ENCODE assay signal across 9 cellular contexts in genomic region chr2:16625759-16626158, GRCh38. TPM values are rescaled to one million over a fixed set of nuclear protein-coding genes. Genes with fewer than 3 reads are reported as not detected.
A peak's percentile ranks its signal among the peaks of the same experiment; 100 is the strongest.
DNase-seq lines count a peak whose midpoint lies in the region; ATAC-seq and TF ChIP-seq lines count a peak whose summit lies in the region.
"Had no signal": no experiment of that assay in that cellular context is flagged by ENCODE, and none has a peak within 500 bp of the region (broad histone marks: within the 10 kb centered on the region; RNA-seq: fewer than 3 reads in every experiment).

No MANE protein-coding gene starts in this region.

- no peak for TF ChIP-seq POLR2A in prostate gland (IDR thresholded peaks at IDR 0.05)

- no peak overlapping the region for H3K4me3 Mint-ChIP-seq in activated naive CD8-positive, alpha-beta T cell treated with anti-CD3 and anti-CD28 coated beads, Interleukin-2, amount 50 U/mL, for 24 hours

- peak overlapping the region; percentile 57 for H3K4me3 ChIP-seq in SK-N-MC
- H3K4me3 ChIP-seq in prostate gland, result no peak overlapping the region

- TF ChIP-seq CTCF in prostate gland (IDR thresholded peaks at IDR 0.05), result no peak

- H3K4me1 Mint-ChIP-seq in activated naive CD8-positive, alpha-beta T cell treated with anti-CD3 and anti-CD28 coated beads, Interleukin-2, amount 50 U/mL, for 24 hours, result peaks cover 58% of the 10 kb centered on the region

- WGBS in prostate gland, result 95% methylated on average over 2 of the region's 2 CpGs

- intact Hi-C loops in prostate gland (cut with DNase I), result no loop called here

- H3K27me3 ChIP-seq in prostate gland (replicated peaks; ENCODE audit: insufficient read depth), result no peaks in the 10 kb centered on the region

- H3K36me3 ChIP-seq in SK-N-MC (ENCODE audit: insufficient read depth, low read length), result peaks cover 29% of the 10 kb centered on the region
- no peaks in the 10 kb centered on the region for H3K36me3 ChIP-seq in prostate gland

- no peaks in the 10 kb centered on the region for H3K4me1 ChIP-seq in prostate gland (replicated peaks)

- H3K27ac ChIP-seq in SK-N-MC (peak overlapping the region; percentile 90), prostate gland (peak overlapping the region in 1 of 2 donors; percentile 17)

- H3K9ac ChIP-seq in SK-N-MC (ENCODE audit: insufficient read length), result no peak overlapping the region

- DNase-seq in SK-N-MC (ENCODE audit: low read depth, low spot score) (no peak), renal cortical epithelial cell (ENCODE audit: low read depth) (peak; percentile 83), prostate gland (ENCODE audit: low spot score) (no peak)
- DNase-seq in activated naive CD8-positive, alpha-beta T cell treated with anti-CD3 and anti-CD28 coated beads, Interleukin-2, amount 50 U/mL, for 24 hours, result no peak
- DNase-seq in stimulated activated naive CD4-positive, alpha-beta T cell (lab: John Stamatoyannopoulos, UW), result no peak
- no peak for DNase-seq in activated CD4-positive, alpha-beta T cell treated with anti-CD3 and anti-CD28 coated beads, Interleukin-2, amount 50 U/mL, for 1 hour
- DNase-seq: activated gamma-delta T cell treated with Interleukin-2 at 50 U/mL for 16 hours had no signal

- no peaks in the 10 kb centered on the region for H3K9me3 Mint-ChIP-seq in activated naive CD8-positive, alpha-beta T cell treated with anti-CD3 and anti-CD28 coated beads, Interleukin-2, amount 50 U/mL, for 24 hours

- H3K36me3 Mint-ChIP-seq in activated naive CD8-positive, alpha-beta T cell treated with anti-CD3 and anti-CD28 coated beads, Interleukin-2, amount 50 U/mL, for 24 hours (ENCODE audit: low read depth), result no peaks in the 10 kb centered on the region

- H3K9me3 ChIP-seq in SK-N-MC (ENCODE audit: low read depth, low read length), result no peaks in the 10 kb centered on the region
- H3K9me3 ChIP-seq in prostate gland, result no peaks in the 10 kb centered on the region

- no peak overlapping the region for H3K27ac Mint-ChIP-seq in activated naive CD8-positive, alpha-beta T cell treated with anti-CD3 and anti-CD28 coated beads, Interleukin-2, amount 50 U/mL, for 24 hours

- peak; percentile 82 for ATAC-seq in GM18870 (IDR thresholded peaks at IDR 0.05; ENCODE audit: unreplicated experiment)
- peak; percentile 74 for ATAC-seq in HG02852 (IDR thresholded peaks at IDR 0.05; ENCODE audit: unreplicated experiment)
- ATAC-seq in activated naive CD8-positive, alpha-beta T cell treated with anti-CD3 and anti-CD28 coated beads, Interleukin-2, amount 50 U/mL, for 24 hours, result no peak

- no peaks in the 10 kb centered on the region for H3K27me3 Mint-ChIP-seq in activated naive CD8-positive, alpha-beta T cell treated with anti-CD3 and anti-CD28 coated beads, Interleukin-2, amount 50 U/mL, for 24 hours

RNA-seq across cellular contexts. Expression of gene CYRIA, which starts 39.9 kb away (rescaled TPM):
- 9.2 and 11.6 TPM in 2 replicates for total RNA-seq in renal cortical epithelial cell
- total RNA-seq in prostate gland, result 10 to 100 TPM in 1 of 2 donors, 1 to 10 TPM in 1; 6.5 to 10.3 TPM
